In genomic region chr10:133315847-133316246, GRCh38 we compare ENCODE assay signal across 1 cellular context.
TF ChIP-seq lines count a peak whose summit lies in the region.

No MANE protein-coding gene starts in this region.

TF ChIP-seq in H1, 55 proteins besides CTCF, POLR2A, EP300 and RAD21:
- TF ChIP-seq KDM1A (IDR thresholded peaks at IDR 0.05; ENCODE audit: borderline replicate concordance, low read length): no peak
- TF ChIP-seq CHD1 (IDR thresholded peaks at IDR 0.05; ENCODE audit: low read depth, low read length): no peak
- TF ChIP-seq SIRT6 (IDR thresholded peaks at IDR 0.05; ENCODE audit: low read length): no peak
- TF ChIP-seq EGR1 (IDR thresholded peaks at IDR 0.05; ENCODE audit: borderline replicate concordance, low read depth, low read length): no peak
- TF ChIP-seq HDAC2 (IDR thresholded peaks at IDR 0.05; ENCODE audit: borderline replicate concordance in 1 of 2, low read depth in 2 of 2, low read length in 2 of 2): no peak
- TF ChIP-seq KDM5A (IDR thresholded peaks at IDR 0.05; ENCODE audit: low read length): no peak
- TF ChIP-seq BRCA1 (IDR thresholded peaks at IDR 0.05; ENCODE audit: low read depth, low read length): no peak
- no peak for TF ChIP-seq SIX5 (IDR thresholded peaks at IDR 0.05; ENCODE audit: low read depth, low read length)
